In genomic region chr18:68177807-68178702, GRCh38 we compare ENCODE assay signal across 12 cellular contexts.
A peak's percentile ranks its signal among the peaks of the same experiment; 100 is the strongest.
DNase-seq lines count a peak whose midpoint lies in the region; ATAC-seq and TF ChIP-seq lines count a peak whose summit lies in the region.
"Had no signal": no experiment of that assay in that cellular context is flagged by ENCODE, and none has a peak within 500 bp of the region (broad histone marks: within the 10 kb centered on the region; RNA-seq: fewer than 3 reads in every experiment).

No MANE protein-coding gene starts in this region.

- peaks cover 33% of the 10 kb centered on the region for H3K4me1 Mint-ChIP-seq in MCF 10A (ENCODE audit: insufficient read depth, unreplicated experiment)
- H3K4me1 Mint-ChIP-seq in T-cell: no peaks in the 10 kb centered on the region
- H3K4me1 Mint-ChIP-seq: central memory CD8-positive, alpha-beta T cell had no signal

- H3K27ac ChIP-seq in breast epithelium (no peak overlapping the region), RWPE2 (ENCODE audit: poor library complexity, severe bottlenecking) (peak overlapping the region; percentile 19), foreskin keratinocyte (no peak overlapping the region)
- H3K27ac ChIP-seq: BLaER1 treated with 17β-estradiol and CSF1 and Interleukin-3, amounts not matched to agents 10 nM and 100 nM had no signal

- intact Hi-C loops in MCF 10A (cut with micrococcal nuclease): no loop called here
- intact Hi-C loops in breast epithelium (cut with DNase I; ENCODE audit: low total_unique reads): no loop called here

- peaks cover 0 to 2% of the 10 kb centered on the region in 2 donors for H3K27me3 ChIP-seq in breast epithelium
- no peaks in the 10 kb centered on the region for H3K27me3 ChIP-seq in RWPE2 (ENCODE audit: insufficient read depth, poor library complexity, severe bottlenecking)
- no peaks in the 10 kb centered on the region for H3K27me3 ChIP-seq in foreskin keratinocyte
- H3K27me3 ChIP-seq: BLaER1 treated with 17β-estradiol and CSF1 and Interleukin-3, amounts not matched to agents 10 nM and 100 nM had no signal

- no peak overlapping the region for H3K4me3 ChIP-seq in breast epithelium
- no peak overlapping the region for H3K4me3 ChIP-seq in RWPE2 (ENCODE audit: severe bottlenecking)
- H3K4me3 ChIP-seq: BLaER1 treated with 17β-estradiol and CSF1 and Interleukin-3, amounts not matched to agents 10 nM and 100 nM had no signal

- H3K9me3 ChIP-seq in breast epithelium (peaks cover 3 to 12% of the 10 kb centered on the region in 2 donors), RWPE2 (ENCODE audit: severe bottlenecking) (no peaks in the 10 kb centered on the region)
- H3K9me3 ChIP-seq: BLaER1 treated with 17β-estradiol and CSF1 and Interleukin-3, amounts not matched to agents 10 nM and 100 nM had no signal

- DNase-seq in MCF 10A (ENCODE audit: unreplicated experiment) (peak; percentile 70), breast epithelium (ENCODE audit: low spot score in 2 of 2) (no peak), RWPE2 (ENCODE audit: low spot score) (no peak), foreskin keratinocyte (peak; percentile 77 to 80), medulla oblongata (ENCODE audit: extremely low spot score) (no peak), T-cell (no peak)
- DNase-seq: SIG-M5 had no signal

- H3K36me3 Mint-ChIP-seq in MCF 10A (ENCODE audit: insufficient read depth, unreplicated experiment) (no peaks in the 10 kb centered on the region), T-cell (no peaks in the 10 kb centered on the region)

- H3K27me3 Mint-ChIP-seq in MCF 10A (ENCODE audit: insufficient read depth, unreplicated experiment) (no peaks in the 10 kb centered on the region), T-cell (no peaks in the 10 kb centered on the region)
- H3K27me3 Mint-ChIP-seq: central memory CD8-positive, alpha-beta T cell; progenitor cell of endocrine pancreas had no signal

- BruUV-seq in MCF 10A (replicated peaks; lab: Mats Ljungman, UMichigan): no TSS peak

- TF ChIP-seq CTCF in MCF 10A (IDR thresholded peaks at IDR 0.05; ENCODE audit: unreplicated experiment) (no peak), breast epithelium (IDR thresholded peaks at IDR 0.05) (no peak), RWPE2 (IDR thresholded peaks at IDR 0.05; ENCODE audit: poor library complexity, severe bottlenecking) (no peak), foreskin keratinocyte (conservative IDR thresholded peaks at IDR 0.05) (no peak)

- ATAC-seq in RWPE2 (ENCODE audit: low read depth) (peak; percentile 86), foreskin keratinocyte (no peak), GM18861 (IDR thresholded peaks at IDR 0.05; ENCODE audit: unreplicated experiment) (no peak), GM21423 (IDR thresholded peaks at IDR 0.05; ENCODE audit: unreplicated experiment) (no peak), T-cell (replicated peaks in 1 of 4) (no peak)

- POLR2A ChIA-PET in MCF 10A (lab: Yijun Ruan, JAX): interaction anchor here (0.7 kb wide), 1 partner anchor 320 kb away, joined by 6 read pairs; no protein-coding TSS in a partner anchor
- POLR2A ChIA-PET in T-cell (lab: Charles Lee): interaction anchor here in 1 of 2 donors (0.6 kb wide), 1 partner anchor 302 kb away, joined by 3 read pairs; no protein-coding TSS in a partner anchor

- TF ChIP-seq POLR2A in breast epithelium (IDR thresholded peaks at IDR 0.05): no peak

- H3K27ac Mint-ChIP-seq in MCF 10A (ENCODE audit: low read depth, unreplicated experiment) (no peak overlapping the region), T-cell (no peak overlapping the region)
- H3K27ac Mint-ChIP-seq: progenitor cell of endocrine pancreas had no signal

- CTCF ChIA-PET in MCF 10A (lab: Yijun Ruan, JAX) (no interaction called here), T-cell (lab: Charles Lee) (no interaction called here)

- H3K9me3 Mint-ChIP-seq in MCF 10A (ENCODE audit: unreplicated experiment): no peaks in the 10 kb centered on the region
- H3K9me3 Mint-ChIP-seq in T-cell: peaks cover 0 to 8% (median 0%) of the 10 kb centered on the region in 3 donors

- H3K36me3 ChIP-seq in breast epithelium (no peaks in the 10 kb centered on the region), RWPE2 (ENCODE audit: low read depth) (no peaks in the 10 kb centered on the region)
- H3K36me3 ChIP-seq: BLaER1 treated with 17β-estradiol and CSF1 and Interleukin-3, amounts not matched to agents 10 nM and 100 nM had no signal

- H3K4me3 Mint-ChIP-seq in MCF 10A (ENCODE audit: unreplicated experiment): no peak overlapping the region
- no peak overlapping the region for H3K4me3 Mint-ChIP-seq in T-cell
- H3K4me3 Mint-ChIP-seq: central memory CD8-positive, alpha-beta T cell had no signal

- no peaks in the 10 kb centered on the region for H3K4me1 ChIP-seq in breast epithelium
- H3K4me1 ChIP-seq in RWPE2 (ENCODE audit: insufficient read depth, poor library complexity, severe bottlenecking): peaks cover 5% of the 10 kb centered on the region
- H3K4me1 ChIP-seq in foreskin keratinocyte: no peaks in the 10 kb centered on the region
- H3K4me1 ChIP-seq: BLaER1 treated with 17β-estradiol and CSF1 and Interleukin-3, amounts not matched to agents 10 nM and 100 nM had no signal

Comparison
In these comparisons a context has a peak if more than half of its experiments do, and no peak if none do; other contexts are left out.
1. DNase-seq: peak in MCF 10A (single experiment) and foreskin keratinocyte (2 of 2); none in breast epithelium (0 of 2), RWPE2 (single experiment), medulla oblongata (single experiment) and T-cell (0 of 34).